Comparison of ENCODE assay signal across 28 cellular contexts in the genomic region with DNA sequence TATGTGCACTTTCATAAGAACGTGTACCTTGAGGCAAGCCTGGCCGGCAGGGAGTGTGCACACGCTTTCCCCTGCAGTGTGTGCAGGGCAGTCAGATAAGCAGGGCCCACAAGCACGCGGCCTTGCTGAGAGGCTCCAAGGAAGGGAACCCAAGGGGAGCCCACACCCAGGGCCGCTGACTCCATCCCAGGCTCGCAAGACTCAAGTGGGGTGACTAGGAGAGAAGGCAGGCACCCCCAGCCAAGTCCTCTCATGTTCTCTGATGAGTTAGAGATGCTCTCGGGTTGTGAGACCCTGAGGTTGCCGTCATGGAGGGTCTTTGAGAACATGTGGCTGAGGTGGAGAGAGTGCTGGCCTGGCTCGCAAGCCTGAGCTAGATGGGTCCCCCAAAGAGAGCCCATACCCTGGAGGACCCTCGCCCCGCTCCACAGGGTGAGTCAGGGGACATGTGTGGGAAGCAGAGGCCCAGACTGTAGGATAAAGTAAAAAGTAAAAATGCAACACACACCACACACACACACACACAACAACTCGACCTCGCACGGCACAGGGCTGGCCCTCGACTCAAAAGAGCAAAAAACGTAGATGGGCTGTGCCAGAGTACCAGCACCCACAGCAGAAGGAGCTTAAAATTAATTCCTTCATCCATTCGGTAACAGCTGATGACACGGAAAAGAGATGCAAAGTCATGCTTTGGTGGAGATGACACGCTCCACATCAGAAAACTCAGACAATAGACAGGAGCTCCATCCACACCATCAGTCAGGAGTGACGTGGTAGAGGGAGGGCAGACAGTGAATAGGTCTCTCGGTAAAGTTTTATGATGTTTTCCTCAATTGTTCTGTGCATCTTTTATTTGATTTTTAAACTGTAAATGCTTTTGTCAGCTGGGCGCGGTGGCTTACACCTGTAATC. TPM values are rescaled to one million over a fixed set of nuclear protein-coding genes. Genes with fewer than 3 reads are reported as not detected.
DNase-seq lines count a peak whose midpoint lies in the region; ATAC-seq and TF ChIP-seq lines count a peak whose summit lies in the region.
"Had no signal": no experiment of that assay in that cellular context is flagged by ENCODE, and none has a peak within 500 bp of the region (broad histone marks: within the 10 kb centered on the region; RNA-seq: fewer than 3 reads in every experiment).

No MANE protein-coding gene starts in this region.

- H3K27ac ChIP-seq in RWPE2 (ENCODE audit: poor library complexity, severe bottlenecking) = no peak overlapping the region
- H3K27ac ChIP-seq in smooth muscle cell (ENCODE audit: low read depth) = peak overlapping the region; percentile 38
- H3K27ac ChIP-seq: brain microvascular endothelial cell, testis had no signal

- no peaks in the 10 kb centered on the region for H3F3A ChIP-seq in smooth muscle cell (ENCODE audit: low read depth)

- DNase-seq in activated CD8-positive, alpha-beta memory T cell treated with anti-CD3 and anti-CD28 coated beads, Interleukin-2, amount 10 ng/mL, durations not matched to agents 7 days and 5 days = peak; percentile 39
- DNase-seq in activated CD8-positive, alpha-beta memory T cell treated with anti-CD3 and anti-CD28 coated beads, Interleukin-2, amount 50 U/mL, for 4 hours = no peak
- DNase-seq in RWPE2 (ENCODE audit: low spot score) (peak; percentile 57), mesenteric fat pad (ENCODE audit: low spot score) (peak; percentile 75), smooth muscle cell (lab: John Stamatoyannopoulos, UW; ENCODE audit: unreplicated experiment) (no peak), midbrain (lab: John Stamatoyannopoulos, UW) (no peak), islet precursor cell (no peak)
- no peak for DNase-seq in stimulated activated CD4-positive, alpha-beta T cell treated with anti-CD3 and anti-CD28 coated beads, Interleukin-2, amount 100 ng/mL, for 48 hours
- DNase-seq: activated CD4-positive, alpha-beta T cell treated with anti-CD3 and anti-CD28 coated beads, Interleukin-2, amount 50 U/mL, for 4 hours; activated CD8-positive, alpha-beta memory T cell treated with anti-CD3 and anti-CD28 coated beads, Interleukin-2, amount 50 U/mL, for 48 hours; activated naive CD4-positive, alpha-beta T cell treated with anti-CD3 and anti-CD28 coated beads, Interleukin-2, amount 50 U/mL, for 16 hours; amniotic stem cell; brain microvascular endothelial cell; foreskin melanocyte; KG1; NCI-H1092 treated with DMSO at 0.1 percent for 48 hours; NCI-H187; NCI-H510A treated with DMSO at 0.1 percent for 48 hours; NK-92 treated with Interleukin-12 subunit alpha and Interleukin-12 subunit beta, amount 100 ng/mL, for 24 hours; PC-3; retina; small intestine; stimulated activated CD4-positive, alpha-beta T cell treated with anti-CD3 and anti-CD28 coated beads, Interleukin-1b, Interleukin-23, amount 100 ng/mL, for 48 hours; T-helper 17 cell; testis had no signal

- H3K27ac Mint-ChIP-seq in activated CD8-positive, alpha-beta memory T cell treated with anti-CD3 and anti-CD28 coated beads, Interleukin-2, amount 10 ng/mL, durations not matched to agents 7 days and 5 days = no peak overlapping the region
- H3K27ac Mint-ChIP-seq: CD8-positive, alpha-beta T cell; stimulated activated naive CD8-positive, alpha-beta T cell treated with anti-CD3 and anti-CD28 coated beads, Interleukin-15, Interleukin-2, amounts not matched to agents 100 ng/mL and 50 ng/mL, for 24 hours; T-helper 17 cell had no signal

- H3K9ac ChIP-seq in smooth muscle cell (ENCODE audit: low read depth) = no peak overlapping the region

- H2AFZ ChIP-seq in smooth muscle cell (ENCODE audit: low read depth) = peak overlapping the region; percentile 16

- H3K4me3 Mint-ChIP-seq in activated CD8-positive, alpha-beta memory T cell treated with anti-CD3 and anti-CD28 coated beads, Interleukin-2, amount 10 ng/mL, durations not matched to agents 7 days and 5 days = no peak overlapping the region
- H3K4me3 Mint-ChIP-seq: CD8-positive, alpha-beta T cell; stimulated activated naive CD8-positive, alpha-beta T cell treated with anti-CD3 and anti-CD28 coated beads, Interleukin-15, Interleukin-2, amounts not matched to agents 100 ng/mL and 50 ng/mL, for 24 hours; T-helper 17 cell had no signal

- no peaks in the 10 kb centered on the region for H3K36me3 ChIP-seq in RWPE2 (ENCODE audit: low read depth)
- no peaks in the 10 kb centered on the region for H3K36me3 ChIP-seq in smooth muscle cell (ENCODE audit: low read depth)
- H3K36me3 ChIP-seq: brain microvascular endothelial cell had no signal

- no peaks in the 10 kb centered on the region for H3K36me3 Mint-ChIP-seq in activated CD8-positive, alpha-beta memory T cell treated with anti-CD3 and anti-CD28 coated beads, Interleukin-2, amount 10 ng/mL, durations not matched to agents 7 days and 5 days
- H3K36me3 Mint-ChIP-seq: CD8-positive, alpha-beta T cell had no signal

- H3K4me3 ChIP-seq in RWPE2 (ENCODE audit: severe bottlenecking) (no peak overlapping the region), smooth muscle cell (no peak overlapping the region)
- H3K4me3 ChIP-seq: testis had no signal

- no peaks in the 10 kb centered on the region for H3K9me3 ChIP-seq in RWPE2 (ENCODE audit: severe bottlenecking)
- H3K9me3 ChIP-seq in smooth muscle cell (replicated peaks; ENCODE audit: low read depth) = no peaks in the 10 kb centered on the region
- H3K9me3 ChIP-seq: testis had no signal

- peaks cover 31% of the 10 kb centered on the region for H3K4me1 Mint-ChIP-seq in activated CD8-positive, alpha-beta memory T cell treated with anti-CD3 and anti-CD28 coated beads, Interleukin-2, amount 10 ng/mL, durations not matched to agents 7 days and 5 days

- CTCF ChIA-PET in activated CD8-positive, alpha-beta memory T cell treated with anti-CD3 and anti-CD28 coated beads, Interleukin-2, amount 10 ng/mL, durations not matched to agents 7 days and 5 days (lab: Charles Lee) = no interaction called here

- WGBS in smooth muscle cell (ENCODE audit: low lambda C conversion rate) = 74% methylated on average over 24 of the region's 24 CpGs

- H3K4me1 ChIP-seq in RWPE2 (ENCODE audit: insufficient read depth, poor library complexity, severe bottlenecking) = peaks cover 23% of the 10 kb centered on the region
- H3K4me1 ChIP-seq in smooth muscle cell (ENCODE audit: low read depth) = no peaks in the 10 kb centered on the region

- no peaks in the 10 kb centered on the region for H4K20me1 ChIP-seq in smooth muscle cell (ENCODE audit: low read depth)

- H3K27me3 Mint-ChIP-seq in activated CD8-positive, alpha-beta memory T cell treated with anti-CD3 and anti-CD28 coated beads, Interleukin-2, amount 10 ng/mL, durations not matched to agents 7 days and 5 days = peaks cover 41% of the 10 kb centered on the region

- TF ChIP-seq CTCF in RWPE2 (IDR thresholded peaks at IDR 0.05; ENCODE audit: poor library complexity, severe bottlenecking) = no peak
- no peak for TF ChIP-seq CTCF in smooth muscle cell (IDR thresholded peaks at IDR 0.05; ENCODE audit: borderline replicate concordance, insufficient read depth, poor library complexity, severe bottlenecking)

- H3K79me2 ChIP-seq in smooth muscle cell (ENCODE audit: low read depth) = no peaks in the 10 kb centered on the region

- H3K4me2 ChIP-seq in smooth muscle cell = no peak overlapping the region

- H3K9me3 Mint-ChIP-seq in activated CD8-positive, alpha-beta memory T cell treated with anti-CD3 and anti-CD28 coated beads, Interleukin-2, amount 10 ng/mL, durations not matched to agents 7 days and 5 days (ENCODE audit: low read depth) = no peaks in the 10 kb centered on the region
- H3K9me3 Mint-ChIP-seq: CD8-positive, alpha-beta T cell; stimulated activated naive CD8-positive, alpha-beta T cell treated with anti-CD3 and anti-CD28 coated beads, Interleukin-15, Interleukin-2, amounts not matched to agents 100 ng/mL and 50 ng/mL, for 24 hours had no signal

- H3K27me3 ChIP-seq in RWPE2 (ENCODE audit: insufficient read depth, poor library complexity, severe bottlenecking) = peaks cover 3% of the 10 kb centered on the region
- no peaks in the 10 kb centered on the region for H3K27me3 ChIP-seq in smooth muscle cell (ENCODE audit: low read depth)
- H3K27me3 ChIP-seq: testis had no signal

- ATAC-seq in activated CD8-positive, alpha-beta memory T cell treated with anti-CD3 and anti-CD28 coated beads, Interleukin-2, amount 10 ng/mL, durations not matched to agents 7 days and 5 days = no peak
- ATAC-seq in RWPE2 (ENCODE audit: low read depth) = no peak
- ATAC-seq: CD8-positive, alpha-beta T cell; PC-3; T-helper 17 cell had no signal

RNA-seq across cellular contexts. Expression of gene NKD2, which starts 54.8 kb away (rescaled TPM):
- 1 to 10 TPM; 4.2 to 6.5 TPM for total RNA-seq in activated CD8-positive, alpha-beta memory T cell treated with anti-CD3 and anti-CD28 coated beads, Interleukin-2, amount 10 ng/mL, durations not matched to agents 7 days and 5 days
- total RNA-seq in mesenteric fat pad = 17.1 TPM
- total RNA-seq in smooth muscle cell = 31.2 and 32.5 TPM in 2 replicates
- polyA plus RNA-seq in smooth muscle cell = 105 and 122 TPM in 2 replicates
- total RNA-seq: myocyte, T-helper 17 cell had no signal

Comparison
In these comparisons a context has a peak if more than half of its experiments do, and no peak if none do; other contexts are left out.
1. DNase-seq: peak in activated CD8-positive, alpha-beta memory T cell treated with anti-CD3 and anti-CD28 coated beads, Interleukin-2, amount 10 ng/mL, durations not matched to agents 7 days and 5 days (single experiment), RWPE2 (single experiment) and mesenteric fat pad (single experiment); none in activated CD8-positive, alpha-beta memory T cell treated with anti-CD3 and anti-CD28 coated beads, Interleukin-2, amount 50 U/mL, for 4 hours (single experiment), smooth muscle cell (single experiment), midbrain (single experiment), stimulated activated CD4-positive, alpha-beta T cell treated with anti-CD3 and anti-CD28 coated beads, Interleukin-2, amount 100 ng/mL, for 48 hours (0 of 2) and islet precursor cell (single experiment).